ENCODE assay signal across 24 cellular contexts in genomic region chrY:19456855-19457448, GRCh38.
"Had no signal": no experiment of that assay in that cellular context is flagged by ENCODE, and none has a peak within 500 bp of the region (broad histone marks: within the 10 kb centered on the region; RNA-seq: fewer than 3 reads in every experiment).

No MANE protein-coding gene starts in this region.

- ATAC-seq: left colon; left lung; lower lobe of right lung; pancreas; right cardiac atrium; sciatic nerve; stimulated activated memory B cell treated with anti-CD40 and anti-IgM and Interleukin-4, amounts not matched to agents 10 μg/mL and 1 μg/mL and 100 μg/mL, for 72 hours; upper lobe of right lung had no signal

- H3K27me3 Mint-ChIP-seq: naive thymus-derived CD8-positive, alpha-beta T cell; stimulated activated memory B cell treated with anti-CD40 and anti-IgM and Interleukin-4, amounts not matched to agents 10 μg/mL and 1 μg/mL and 100 μg/mL, for 72 hours had no signal

- H3K4me3 Mint-ChIP-seq: immature natural killer cell; naive thymus-derived CD8-positive, alpha-beta T cell; nephron; neural crest cell; stimulated activated memory B cell treated with anti-CD40 and anti-IgM and Interleukin-4, amounts not matched to agents 10 μg/mL and 1 μg/mL and 100 μg/mL, for 72 hours had no signal

- H3K9me3 Mint-ChIP-seq: immature natural killer cell, nephron, neural crest cell had no signal

- H3K27ac Mint-ChIP-seq: immature natural killer cell; nephron; stimulated activated memory B cell treated with anti-CD40 and anti-IgM and Interleukin-4, amounts not matched to agents 10 μg/mL and 1 μg/mL and 100 μg/mL, for 72 hours had no signal

- DNase-seq: hypothalamus; immature natural killer cell; kidney; left colon; left lung; lower lobe of right lung; mammary epithelial cell; mesenchymal stem cell; naive thymus-derived CD8-positive, alpha-beta T cell; nucleus accumbens; pancreas; posterior cingulate gyrus; retina; right cardiac atrium; stimulated activated CD4-positive, alpha-beta T cell treated with anti-CD3 and anti-CD28 coated beads, Interleukin-12 subunit alpha, Interleukin-12 subunit beta, amount 100 ng/mL, for 4 hours; stimulated activated CD4-positive, alpha-beta T cell treated with anti-CD3 and anti-CD28 coated beads, Interleukin-4, amount 100 ng/mL, for 24 hours; stimulated activated naive CD4-positive, alpha-beta T cell treated with Interleukin-2 at 50 U/mL for 16 hours; tibial artery; trophoblast cell; upper lobe of right lung had no signal

- H3K4me1 Mint-ChIP-seq: immature natural killer cell; nephron; neural crest cell; stimulated activated memory B cell treated with anti-CD40 and anti-IgM and Interleukin-4, amounts not matched to agents 10 μg/mL and 1 μg/mL and 100 μg/mL, for 72 hours had no signal
